ENCODE assay signal across 37 cellular contexts in the genomic region with DNA sequence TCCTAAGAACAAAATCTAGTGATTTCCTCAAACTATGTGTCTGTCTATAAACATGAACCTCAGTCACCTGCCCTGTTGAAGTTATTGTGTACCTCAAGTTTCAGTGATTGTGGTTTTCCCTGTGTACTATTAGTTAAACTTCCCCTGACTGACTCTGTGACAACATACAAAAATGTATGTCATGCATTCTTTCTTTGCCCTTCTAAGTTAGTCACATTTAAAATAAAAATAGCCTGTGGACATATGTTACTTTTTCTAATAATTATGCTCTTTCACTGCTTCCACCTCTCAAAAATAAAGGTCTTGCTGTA. TPM values are rescaled to one million over a fixed set of nuclear protein-coding genes. Genes with fewer than 3 reads are reported as not detected.
"Had no signal": no experiment of that assay in that cellular context is flagged by ENCODE, and none has a peak within 500 bp of the region (broad histone marks: within the 10 kb centered on the region; RNA-seq: fewer than 3 reads in every experiment).

No MANE protein-coding gene starts in this region.

- H3K27me3 Mint-ChIP-seq: activated B cell treated with CpG ODN at 0.5 μM for 24 hours; activated CD4-positive, alpha-beta memory T cell treated with anti-CD3 and anti-CD28 coated beads for 36 hours; activated CD4-positive, alpha-beta T cell treated with anti-CD3 and anti-CD28 coated beads, Interleukin-2, amount 10 ng/mL, durations not matched to agents 24 days and 14 days; activated CD8-positive, alpha-beta T cell treated with anti-CD3 and anti-CD28 coated beads for 36 hours; activated naive CD8-positive, alpha-beta T cell treated with anti-CD3 and anti-CD28 coated beads for 36 hours; central memory CD8-positive, alpha-beta T cell had no signal

- H3K4me1 ChIP-seq: adrenal gland, body of pancreas had no signal

- H3K4me1 Mint-ChIP-seq: activated B cell treated with CpG ODN at 0.5 μM for 24 hours; activated CD4-positive, alpha-beta T cell treated with anti-CD3 and anti-CD28 coated beads, Interleukin-2, amount 10 ng/mL, durations not matched to agents 24 days and 14 days; activated naive CD8-positive, alpha-beta T cell treated with anti-CD3 and anti-CD28 coated beads for 36 hours; activated T-helper 17 cell treated with anti-CD3 and anti-CD28 coated beads, Interleukin-2, amount 50 U/mL, for 72 hours; central memory CD8-positive, alpha-beta T cell had no signal

- H3K4me3 Mint-ChIP-seq: activated B cell treated with CpG ODN at 0.5 μM for 24 hours; activated CD4-positive, alpha-beta memory T cell treated with anti-CD3 and anti-CD28 coated beads for 36 hours; activated CD4-positive, alpha-beta T cell treated with anti-CD3 and anti-CD28 coated beads, Interleukin-2, amount 10 ng/mL, durations not matched to agents 24 days and 14 days; activated CD8-positive, alpha-beta T cell treated with anti-CD3 and anti-CD28 coated beads for 36 hours; activated naive CD4-positive, alpha-beta T cell treated with anti-CD3 and anti-CD28 coated beads for 36 hours; activated naive CD8-positive, alpha-beta T cell treated with anti-CD3 and anti-CD28 coated beads for 36 hours; activated T-cell treated with anti-CD3 and anti-CD28 coated beads, Interleukin-2, amount 50 U/mL, for 4 hours; activated T-cell treated with anti-CD3 and anti-CD28 coated beads, Interleukin-2, amount 50 U/mL, for 72 hours; activated T-helper 1 cell treated with anti-CD3 and anti-CD28 coated beads, Interleukin-12 subunit alpha, Interleukin-12 subunit beta, Interleukin-2, Interleukin-4 antibody, amounts not matched to agents 30 ng/mL and 10 ng/mL and 1 ng/mL, durations not matched to agents 14 hours and 24 hours and 36 hours; activated T-helper 17 cell treated with anti-CD3 and anti-CD28 coated beads, Interleukin-2, amount 50 U/mL, for 72 hours; central memory CD8-positive, alpha-beta T cell; T-helper 1 cell treated with Interleukin-12 subunit alpha and Interleukin-12 subunit beta and Interleukin-4 antibody, amounts not matched to agents 30 μg/mL and 1 μg/mL, for 36 hours; T-helper 2 cell treated with Interferon-gamma antibody and Interleukin-4, amounts not matched to agents 5 μg/mL and 100 μg/mL, for 36 hours had no signal

- H3K9me3 ChIP-seq: adrenal gland, body of pancreas had no signal

- H3K36me3 ChIP-seq: adrenal gland, brain microvascular endothelial cell, cardiac muscle cell had no signal

- H3K36me3 Mint-ChIP-seq: activated CD4-positive, alpha-beta memory T cell treated with anti-CD3 and anti-CD28 coated beads for 36 hours; activated naive CD4-positive, alpha-beta T cell treated with anti-CD3 and anti-CD28 coated beads, Interleukin-2, amount 50 U/mL, for 72 hours; activated naive CD8-positive, alpha-beta T cell treated with anti-CD3 and anti-CD28 coated beads for 36 hours had no signal

- H3K9me3 Mint-ChIP-seq: activated B cell treated with CpG ODN at 0.5 μM for 24 hours; activated CD4-positive, alpha-beta memory T cell treated with anti-CD3 and anti-CD28 coated beads for 36 hours; activated CD4-positive, alpha-beta T cell treated with anti-CD3 and anti-CD28 coated beads, Interleukin-2, amount 10 ng/mL, durations not matched to agents 24 days and 14 days; activated CD8-positive, alpha-beta T cell treated with anti-CD3 and anti-CD28 coated beads for 36 hours; activated naive CD4-positive, alpha-beta T cell treated with anti-CD3 and anti-CD28 coated beads for 36 hours; activated T-helper 1 cell treated with anti-CD3 and anti-CD28 coated beads, Interleukin-12 subunit alpha, Interleukin-12 subunit beta, Interleukin-2, Interleukin-4 antibody, amounts not matched to agents 30 ng/mL and 10 ng/mL and 1 ng/mL, durations not matched to agents 14 hours and 24 hours and 36 hours; T-helper 1 cell treated with Interleukin-12 subunit alpha and Interleukin-12 subunit beta and Interleukin-4 antibody, amounts not matched to agents 30 μg/mL and 1 μg/mL, for 36 hours; T-helper 2 cell treated with Interferon-gamma antibody and Interleukin-4, amounts not matched to agents 5 μg/mL and 100 μg/mL, for 36 hours had no signal

- H3K4me3 ChIP-seq: adrenal gland, body of pancreas, cardiac muscle cell had no signal

- H3K27ac ChIP-seq: adrenal gland, body of pancreas, brain microvascular endothelial cell, cardiac muscle cell, VCaP had no signal

- H3K27ac Mint-ChIP-seq: activated B cell treated with CpG ODN at 0.5 μM for 24 hours; activated CD4-positive, alpha-beta memory T cell treated with anti-CD3 and anti-CD28 coated beads for 36 hours; activated CD4-positive, alpha-beta T cell treated with anti-CD3 and anti-CD28 coated beads, Interleukin-2, amount 10 ng/mL, durations not matched to agents 24 days and 14 days; activated CD8-positive, alpha-beta T cell treated with anti-CD3 and anti-CD28 coated beads for 36 hours; activated naive CD4-positive, alpha-beta T cell treated with anti-CD3 and anti-CD28 coated beads for 36 hours; activated naive CD4-positive, alpha-beta T cell treated with anti-CD3 and anti-CD28 coated beads, Interleukin-2, amount 50 U/mL, for 72 hours; activated naive CD8-positive, alpha-beta T cell treated with anti-CD3 and anti-CD28 coated beads for 36 hours; activated T-cell treated with anti-CD3 and anti-CD28 coated beads, Interleukin-2, amount 50 U/mL, for 72 hours; activated T-helper 1 cell treated with anti-CD3 and anti-CD28 coated beads, Interleukin-12 subunit alpha, Interleukin-12 subunit beta, Interleukin-2, Interleukin-4 antibody, amounts not matched to agents 30 ng/mL and 10 ng/mL and 1 ng/mL, durations not matched to agents 14 hours and 24 hours and 36 hours; activated T-helper 17 cell treated with anti-CD3 and anti-CD28 coated beads, Interleukin-2, amount 50 U/mL, for 72 hours; T-helper 1 cell treated with Interleukin-12 subunit alpha and Interleukin-12 subunit beta and Interleukin-4 antibody, amounts not matched to agents 30 μg/mL and 1 μg/mL, for 36 hours; T-helper 2 cell treated with Interferon-gamma antibody and Interleukin-4, amounts not matched to agents 5 μg/mL and 100 μg/mL, for 36 hours had no signal

- H3K27me3 ChIP-seq: adrenal gland, body of pancreas, brain microvascular endothelial cell, cardiac muscle cell had no signal

- ATAC-seq: activated CD8-positive, alpha-beta T cell treated with anti-CD3 and anti-CD28 coated beads for 36 hours; activated naive CD4-positive, alpha-beta T cell treated with anti-CD3 and anti-CD28 coated beads, Interleukin-2, amount 50 U/mL, for 72 hours; activated T-cell treated with anti-CD3 and anti-CD28 coated beads, Interleukin-2, amount 50 U/mL, for 4 hours; activated T-cell treated with anti-CD3 and anti-CD28 coated beads, Interleukin-2, amount 50 U/mL, for 72 hours; activated T-helper 17 cell treated with anti-CD3 and anti-CD28 coated beads, Interleukin-2, amount 50 U/mL, for 72 hours; body of pancreas had no signal

- DNase-seq: activated B cell treated with CpG ODN at 0.5 μM for 24 hours; activated CD4-positive, alpha-beta memory T cell treated with anti-CD3 and anti-CD28 coated beads for 36 hours; activated CD4-positive, alpha-beta T cell treated with anti-CD3 and anti-CD28 coated beads for 4 hours; activated CD4-positive, alpha-beta T cell treated with anti-CD3 and anti-CD28 coated beads, Interleukin-2, amount 10 ng/mL, durations not matched to agents 24 days and 14 days; activated CD4-positive, alpha-beta T cell treated with anti-CD3 and anti-CD28 coated beads, Interleukin-2, amount 50 U/mL, for 1 hour; activated CD4-positive, alpha-beta T cell treated with anti-CD3 and anti-CD28 coated beads, Interleukin-2, amount 50 U/mL, for 4 hours; activated CD4-positive, CD25-positive, alpha-beta regulatory T cell treated with anti-CD3 and anti-CD28 coated beads, Interleukin-2, amount 50 U/mL, for 72 hours; activated CD8-positive, alpha-beta memory T cell treated with anti-CD3 and anti-CD28 coated beads, Interleukin-2, amount 50 U/mL, for 4 hours; activated CD8-positive, alpha-beta T cell treated with anti-CD3 and anti-CD28 coated beads for 36 hours; activated effector memory CD4-positive, alpha-beta T cell treated with anti-CD3 and anti-CD28 coated beads, Interleukin-2, amount 50 U/mL, for 16 hours; activated gamma-delta T cell treated with Interleukin-2 at 50 U/mL for 16 hours; activated naive CD4-positive, alpha-beta T cell; activated naive CD4-positive, alpha-beta T cell treated with anti-CD3 and anti-CD28 coated beads for 36 hours; activated naive CD4-positive, alpha-beta T cell treated with anti-CD3 and anti-CD28 coated beads, Interleukin-2, amount 50 U/mL, for 16 hours; activated naive CD8-positive, alpha-beta T cell treated with anti-CD3 and anti-CD28 coated beads for 36 hours; activated T-cell treated with anti-CD3 and anti-CD28 coated beads for 4 hours; activated T-cell treated with anti-CD3 and anti-CD28 coated beads, Interleukin-2, amount 50 U/mL, for 1 hour; activated T-cell treated with anti-CD3 and anti-CD28 coated beads, Interleukin-2, amount 50 U/mL, for 4 hours; activated T-cell treated with anti-CD3 and anti-CD28 coated beads, Interleukin-2, amount 50 U/mL, for 72 hours; adrenal gland; amniotic stem cell; aorta; body of pancreas; brain microvascular endothelial cell; caudate nucleus; cerebellar nuclear complex; T-helper 2 cell; T-helper 9 cell had no signal

RNA-seq across cellular contexts. Expression of a gene that starts 29.8 kb away (rescaled TPM):
- total RNA-seq: activated B cell treated with CpG ODN at 0.5 μM for 24 hours; activated CD4-positive, alpha-beta memory T cell treated with anti-CD3 and anti-CD28 coated beads for 36 hours; activated CD4-positive, alpha-beta T cell treated with anti-CD3 and anti-CD28 coated beads, Interleukin-2, amount 10 ng/mL, durations not matched to agents 24 days and 14 days; activated CD8-positive, alpha-beta memory T cell treated with anti-CD3 and anti-CD28 coated beads for 36 hours; activated CD8-positive, alpha-beta T cell treated with anti-CD3 and anti-CD28 coated beads for 36 hours; activated naive CD4-positive, alpha-beta T cell treated with anti-CD3 and anti-CD28 coated beads for 36 hours; activated naive CD4-positive, alpha-beta T cell treated with anti-CD3 and anti-CD28 coated beads, Interleukin-2, amount 50 U/mL, for 72 hours; activated naive CD8-positive, alpha-beta T cell treated with anti-CD3 and anti-CD28 coated beads for 36 hours; activated T-cell treated with anti-CD3 and anti-CD28 coated beads, Interleukin-2, amount 50 U/mL, for 4 hours; activated T-cell treated with anti-CD3 and anti-CD28 coated beads, Interleukin-2, amount 50 U/mL, for 72 hours; activated T-helper 1 cell treated with anti-CD3 and anti-CD28 coated beads, Interleukin-12 subunit alpha, Interleukin-12 subunit beta, Interleukin-2, Interleukin-4 antibody, amounts not matched to agents 30 ng/mL and 10 ng/mL and 1 ng/mL, durations not matched to agents 14 hours and 24 hours and 36 hours; activated T-helper 17 cell treated with anti-CD3 and anti-CD28 coated beads, Interleukin-2, amount 50 U/mL, for 72 hours had no signal
- polyA plus RNA-seq: cardiac muscle cell had no signal
